In genomic region chrX:15128838-15129237, GRCh38 we compare ENCODE assay signal across 19 cellular contexts.
DNase-seq lines count a peak whose midpoint lies in the region; ATAC-seq, FAIRE-seq and TF ChIP-seq lines count a peak whose summit lies in the region.
"Had no signal": no experiment of that assay in that cellular context is flagged by ENCODE, and none has a peak within 500 bp of the region (broad histone marks: within the 10 kb centered on the region; RNA-seq: fewer than 3 reads in every experiment).

No MANE protein-coding gene starts in this region.

- peaks cover 0 to 5% (median 0%) of the 10 kb centered on the region in 5 donors for H3K27me3 Mint-ChIP-seq in naive thymus-derived CD4-positive, alpha-beta T cell

- FAIRE-seq in bronchial epithelial cell (lab: Jason Lieb, UNC) = no peak
- FAIRE-seq: D721Med, HepG2, HTR-8/SVneo had no signal

- H3K27me3 ChIP-seq in bronchial epithelial cell (ENCODE audit: control insufficient read depth, insufficient read depth, low read length) (no peaks in the 10 kb centered on the region), foreskin keratinocyte (no peaks in the 10 kb centered on the region), trophoblast cell (ENCODE audit: insufficient read depth, low read length) (no peaks in the 10 kb centered on the region)
- no peaks in the 10 kb centered on the region for H3K27me3 ChIP-seq in naive thymus-derived CD4-positive, alpha-beta T cell (ENCODE audit: control insufficient read depth in 2 of 2, insufficient read depth in 2 of 2, low read length in 2 of 2)

- no peak overlapping the region for H4K91ac ChIP-seq in trophoblast cell (ENCODE audit: low read depth, low read length)

- no peak overlapping the region for H3K4me3 Mint-ChIP-seq in naive thymus-derived CD4-positive, alpha-beta T cell
- H3K4me3 Mint-ChIP-seq: CD14-positive monocyte; CD8-positive, alpha-beta T cell; H9 had no signal

- H3K9ac ChIP-seq in trophoblast cell (ENCODE audit: low read length) = no peak overlapping the region

- no peaks in the 10 kb centered on the region for H3K79me2 ChIP-seq in trophoblast cell (ENCODE audit: control insufficient read depth, insufficient read depth, low read length, poor library complexity)

- H3K36me3 ChIP-seq in bronchial epithelial cell (ENCODE audit: control insufficient read depth, insufficient read depth, low read length) = no peaks in the 10 kb centered on the region
- H3K36me3 ChIP-seq in trophoblast cell (ENCODE audit: control insufficient read depth in 1 of 2, insufficient read depth in 2 of 2, low read length in 2 of 2) = no peaks in the 10 kb centered on the region
- H3K36me3 ChIP-seq in naive thymus-derived CD4-positive, alpha-beta T cell (ENCODE audit: control insufficient read depth in 2 of 3, insufficient read depth in 3 of 3, low read length in 3 of 3) = no peaks in the 10 kb centered on the region

- no peak overlapping the region for H2BK12ac ChIP-seq in trophoblast cell (ENCODE audit: low read length)

- no peak overlapping the region for H2BK120ac ChIP-seq in trophoblast cell (ENCODE audit: insufficient read depth, low read length, poor library complexity)

- H4K12ac ChIP-seq in trophoblast cell (ENCODE audit: low read depth, low read length) = no peak overlapping the region

- H2BK5ac ChIP-seq in trophoblast cell (ENCODE audit: low read depth, low read length, poor library complexity) = no peak overlapping the region

- no peaks in the 10 kb centered on the region for H3K9me3 ChIP-seq in trophoblast cell (ENCODE audit: insufficient read depth, low read depth, low read length)
- H3K9me3 ChIP-seq in naive thymus-derived CD4-positive, alpha-beta T cell (ENCODE audit: control insufficient read depth in 2 of 3, low read length in 3 of 3) = no peaks in the 10 kb centered on the region

- no peak overlapping the region for H3K27ac Mint-ChIP-seq in naive thymus-derived CD4-positive, alpha-beta T cell
- H3K27ac Mint-ChIP-seq: CD14-positive monocyte; CD8-positive, alpha-beta T cell; H9 had no signal

- no peak overlapping the region for H3K4me3 ChIP-seq in bronchial epithelial cell (ENCODE audit: low read depth, low read length)
- H3K4me3 ChIP-seq in trophoblast cell (ENCODE audit: low read depth, low read length) = no peak overlapping the region
- no peak overlapping the region for H3K4me3 ChIP-seq in naive thymus-derived CD4-positive, alpha-beta T cell (ENCODE audit: low read length)

- no peaks in the 10 kb centered on the region for H3K79me1 ChIP-seq in trophoblast cell (ENCODE audit: low read length)

- POLR2A ChIA-PET in naive thymus-derived CD4-positive, alpha-beta T cell (lab: Charles Lee) = no interaction called here

- H3K23ac ChIP-seq in trophoblast cell (ENCODE audit: low read length) = no peak overlapping the region

- H3K4me1 ChIP-seq in foreskin keratinocyte (no peaks in the 10 kb centered on the region), trophoblast cell (ENCODE audit: control insufficient read depth in 1 of 2, insufficient read depth in 2 of 2, low read length in 2 of 2) (no peaks in the 10 kb centered on the region)
- H3K4me1 ChIP-seq in naive thymus-derived CD4-positive, alpha-beta T cell (ENCODE audit: control insufficient read depth in 2 of 2, insufficient read depth in 2 of 2, low read length in 2 of 2) = no peaks in the 10 kb centered on the region

- CTCF ChIA-PET in naive thymus-derived CD4-positive, alpha-beta T cell (lab: Charles Lee) = no interaction called here

- TF ChIP-seq CTCF in bronchial epithelial cell (IDR thresholded peaks at IDR 0.05; ENCODE audit: insufficient read depth, low read length, severe bottlenecking) = no peak
- no peak for TF ChIP-seq CTCF in foreskin keratinocyte (conservative IDR thresholded peaks at IDR 0.05)

- intact Hi-C loops in naive thymus-derived CD4-positive, alpha-beta T cell (cut with micrococcal nuclease) = no loop called here

- H3K27ac ChIP-seq in foreskin keratinocyte (no peak overlapping the region), trophoblast cell (ENCODE audit: low read depth, low read length) (no peak overlapping the region)
- no peak overlapping the region for H3K27ac ChIP-seq in naive thymus-derived CD4-positive, alpha-beta T cell (ENCODE audit: low read depth, low read length)

- H3K4me2 ChIP-seq in trophoblast cell (ENCODE audit: low read length) = no peak overlapping the region

- H3K9me3 Mint-ChIP-seq in naive thymus-derived CD4-positive, alpha-beta T cell = peaks cover 0 to 1% (median 0%) of the 10 kb centered on the region in 11 donors
- H3K9me3 Mint-ChIP-seq: CD8-positive, alpha-beta T cell had no signal

- no peak overlapping the region for H3K4ac ChIP-seq in trophoblast cell (ENCODE audit: low read depth, low read length)

- no peak overlapping the region for H3K18ac ChIP-seq in trophoblast cell (ENCODE audit: low read length)

- no peak overlapping the region for H4K8ac ChIP-seq in trophoblast cell (ENCODE audit: low read depth, low read length)

- DNase-seq in LoVo (ENCODE audit: low spot score) (peak; percentile 1), bronchial epithelial cell (ENCODE audit: low read depth) (peak; percentile 50), foreskin keratinocyte (peak; percentile 28 to 46), trophoblast cell (peak; percentile 20 to 41), OCI-M2 (lab: John Stamatoyannopoulos, UW; ENCODE audit: unreplicated experiment) (no peak), NCI-H1417 treated with DMSO at 0.1 percent for 48 hours (lab: John Stamatoyannopoulos, UW) (no peak)
- DNase-seq in naive thymus-derived CD4-positive, alpha-beta T cell = no peak
- DNase-seq: CD8-positive, alpha-beta T cell; COR-L47; DMS153; DMS79 treated with DMSO at 0.1 percent for 48 hours; EL; GDM1; GOT3; H9 had no signal

- no peak overlapping the region for H3K14ac ChIP-seq in trophoblast cell (ENCODE audit: low read length)

- H2AFZ ChIP-seq in trophoblast cell (ENCODE audit: insufficient read depth, low read length, poor library complexity) = no peak overlapping the region

- H2AK5ac ChIP-seq in trophoblast cell (ENCODE audit: low read length) = no peak overlapping the region

- H3K36me3 Mint-ChIP-seq in naive thymus-derived CD4-positive, alpha-beta T cell = no peaks in the 10 kb centered on the region
- H3K36me3 Mint-ChIP-seq: CD14-positive monocyte; CD8-positive, alpha-beta T cell had no signal

- no peaks in the 10 kb centered on the region for H3K4me1 Mint-ChIP-seq in naive thymus-derived CD4-positive, alpha-beta T cell
- H3K4me1 Mint-ChIP-seq: CD14-positive monocyte, H9 had no signal

- ATAC-seq in foreskin keratinocyte = no peak
- no peak for ATAC-seq in naive thymus-derived CD4-positive, alpha-beta T cell
- ATAC-seq: CD8-positive, alpha-beta T cell; HepG2 had no signal

Comparison
In these comparisons a context has a peak if more than half of its experiments do, and no peak if none do; other contexts are left out.
1. DNase-seq: peak in LoVo (single experiment), bronchial epithelial cell (single experiment), foreskin keratinocyte (2 of 2) and trophoblast cell (2 of 2); none in OCI-M2 (single experiment), NCI-H1417 treated with DMSO at 0.1 percent for 48 hours (single experiment) and naive thymus-derived CD4-positive, alpha-beta T cell (0 of 9).